In the genomic region with DNA sequence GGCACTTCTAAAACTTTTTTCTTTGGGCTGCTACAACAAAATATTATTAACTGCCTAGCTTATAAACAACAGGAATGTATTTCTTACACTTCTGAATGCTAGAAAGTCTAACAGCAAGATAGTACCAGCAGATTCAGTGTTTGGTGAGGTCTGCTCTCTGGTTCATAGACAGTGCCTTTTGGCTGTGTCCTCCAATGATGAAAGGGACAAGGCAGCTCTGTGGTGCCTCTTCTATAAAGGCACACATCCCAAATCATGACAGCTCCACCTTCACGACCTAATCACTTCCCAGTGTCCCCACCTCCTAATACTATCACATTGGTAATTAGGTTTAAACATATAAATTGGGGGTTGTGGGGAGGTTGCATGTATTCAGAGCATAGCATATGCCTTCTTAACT, we compare ENCODE assay signal across 9 cellular contexts. TPM values are rescaled to one million over a fixed set of nuclear protein-coding genes. Genes with fewer than 3 reads are reported as not detected.
"Had no signal": no experiment of that assay in that cellular context is flagged by ENCODE, and none has a peak within 500 bp of the region (broad histone marks: within the 10 kb centered on the region; RNA-seq: fewer than 3 reads in every experiment).

No MANE protein-coding gene starts in this region.

- H3K9me3 Mint-ChIP-seq: activated T-helper 1 cell treated with anti-CD3 and anti-CD28 coated beads, Interleukin-12 subunit alpha, Interleukin-12 subunit beta, Interleukin-2, Interleukin-4 antibody, amounts not matched to agents 30 ng/mL and 10 ng/mL and 1 ng/mL, durations not matched to agents 14 hours and 24 hours and 36 hours; naive B cell had no signal

- H3K36me3 Mint-ChIP-seq: naive B cell had no signal

- H3K79me2 ChIP-seq: parathyroid adenoma had no signal

- H3K4me3 ChIP-seq: ascending aorta had no signal

- H3K36me3 ChIP-seq: ascending aorta, esophagus muscularis mucosa, lower lobe of right lung, uterus had no signal

- H3K27ac Mint-ChIP-seq: activated T-helper 1 cell treated with anti-CD3 and anti-CD28 coated beads, Interleukin-12 subunit alpha, Interleukin-12 subunit beta, Interleukin-2, Interleukin-4 antibody, amounts not matched to agents 30 ng/mL and 10 ng/mL and 1 ng/mL, durations not matched to agents 14 hours and 24 hours and 36 hours had no signal

- H3K27me3 Mint-ChIP-seq: naive B cell had no signal

- DNase-seq: activated naive CD4-positive, alpha-beta T cell; glutamatergic neuron; lower lobe of right lung; uterus had no signal

- H3K9me3 ChIP-seq: ascending aorta, esophagus muscularis mucosa, lower lobe of right lung, uterus had no signal

- H3K4me1 ChIP-seq: ascending aorta, lower lobe of right lung, parathyroid adenoma, uterus had no signal

- H3K4me3 Mint-ChIP-seq: activated T-helper 1 cell treated with anti-CD3 and anti-CD28 coated beads, Interleukin-12 subunit alpha, Interleukin-12 subunit beta, Interleukin-2, Interleukin-4 antibody, amounts not matched to agents 30 ng/mL and 10 ng/mL and 1 ng/mL, durations not matched to agents 14 hours and 24 hours and 36 hours; naive B cell had no signal

- H3K27me3 ChIP-seq: ascending aorta, esophagus muscularis mucosa, uterus had no signal

- H2AFZ ChIP-seq: parathyroid adenoma had no signal

- H3K27ac ChIP-seq: ascending aorta, esophagus muscularis mucosa, lower lobe of right lung, parathyroid adenoma, uterus had no signal

- H3K4me1 Mint-ChIP-seq: naive B cell had no signal

- H3K9ac ChIP-seq: parathyroid adenoma had no signal

RNA-seq across cellular contexts. Expression of gene KCNT2, which starts 53.1 kb away (rescaled TPM):
- total RNA-seq: activated T-helper 1 cell treated with anti-CD3 and anti-CD28 coated beads, Interleukin-12 subunit alpha, Interleukin-12 subunit beta, Interleukin-2, Interleukin-4 antibody, amounts not matched to agents 30 ng/mL and 10 ng/mL and 1 ng/mL, durations not matched to agents 14 hours and 24 hours and 36 hours had no signal
